3 cellular contexts compared by ENCODE assay signal in the genomic region with DNA sequence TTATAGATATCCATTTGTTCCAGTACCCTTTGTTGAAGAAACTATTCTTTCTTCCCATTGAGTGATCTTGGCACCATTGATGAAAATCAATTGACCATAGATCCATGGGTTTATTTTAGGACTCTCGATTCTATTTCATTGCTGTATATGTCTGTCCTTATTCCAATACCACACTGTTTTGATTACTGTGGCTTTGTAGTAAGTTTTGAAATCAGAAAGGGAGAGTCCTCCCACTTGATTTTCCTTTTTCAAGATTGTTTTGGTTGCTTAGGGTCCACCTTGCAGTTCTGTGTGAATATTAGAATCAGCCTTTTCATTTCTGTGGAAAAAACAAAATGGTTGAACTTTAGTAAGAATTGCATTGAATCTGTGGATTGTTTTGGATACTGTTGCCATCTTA.
TF ChIP-seq lines count a peak whose summit lies in the region.

No MANE protein-coding gene starts in this region.

TF ChIP-seq in GM12878, 131 proteins besides CTCF, POLR2A, EP300 and RAD21:
- TF ChIP-seq ZNF217 (IDR thresholded peaks at IDR 0.05) (0 out of 2 replicates have a peak, but pooled peaks have one; percentile 60), MTA2 (IDR thresholded peaks at IDR 0.05; ENCODE audit: low read depth) (no peak)

TF ChIP-seq in H1, 55 proteins besides CTCF, POLR2A, EP300 and RAD21:
- TF ChIP-seq RFX5 (IDR thresholded peaks at IDR 0.05; ENCODE audit: borderline replicate concordance, low read depth, low read length) = no peak
- TF ChIP-seq KDM1A (IDR thresholded peaks at IDR 0.05; ENCODE audit: borderline replicate concordance, low read length) = 0 out of 2 replicates have a peak, but pooled peaks have one; percentile 12

TF ChIP-seq in WTC11, 78 proteins besides CTCF, POLR2A, EP300 and RAD21:
- no peak for TF ChIP-seq ZNF232 (CRISPR knock-in tag; IDR thresholded peaks at IDR 0.05)
- TF ChIP-seq KAT7 (CRISPR knock-in tag; IDR thresholded peaks at IDR 0.05; ENCODE audit: borderline replicate concordance) = no peak
- TF ChIP-seq, protein P1, sequence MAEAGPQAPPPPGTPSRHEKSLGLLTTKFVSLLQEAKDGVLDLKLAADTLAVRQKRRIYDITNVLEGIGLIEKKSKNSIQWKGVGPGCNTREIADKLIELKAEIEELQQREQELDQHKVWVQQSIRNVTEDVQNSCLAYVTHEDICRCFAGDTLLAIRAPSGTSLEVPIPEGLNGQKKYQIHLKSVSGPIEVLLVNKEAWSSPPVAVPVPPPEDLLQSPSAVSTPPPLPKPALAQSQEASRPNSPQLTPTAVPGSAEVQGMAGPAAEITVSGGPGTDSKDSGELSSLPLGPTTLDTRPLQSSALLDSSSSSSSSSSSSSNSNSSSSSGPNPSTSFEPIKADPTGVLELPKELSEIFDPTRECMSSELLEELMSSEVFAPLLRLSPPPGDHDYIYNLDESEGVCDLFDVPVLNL (CRISPR knock-in tag; IDR thresholded peaks at IDR 0.05; ENCODE audit: borderline replicate concordance, low read depth) = no peak
- TF ChIP-seq FOXJ3 (CRISPR knock-in tag; IDR thresholded peaks at IDR 0.05; ENCODE audit: borderline replicate concordance) = no peak
- TF ChIP-seq ESRRA (CRISPR knock-in tag; IDR thresholded peaks at IDR 0.05; ENCODE audit: borderline replicate concordance) = no peak
- TF ChIP-seq, protein P2, sequence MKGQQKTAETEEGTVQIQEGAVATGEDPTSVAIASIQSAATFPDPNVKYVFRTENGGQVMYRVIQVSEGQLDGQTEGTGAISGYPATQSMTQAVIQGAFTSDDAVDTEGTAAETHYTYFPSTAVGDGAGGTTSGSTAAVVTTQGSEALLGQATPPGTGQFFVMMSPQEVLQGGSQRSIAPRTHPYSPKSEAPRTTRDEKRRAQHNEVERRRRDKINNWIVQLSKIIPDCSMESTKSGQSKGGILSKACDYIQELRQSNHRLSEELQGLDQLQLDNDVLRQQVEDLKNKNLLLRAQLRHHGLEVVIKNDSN (CRISPR knock-in tag; IDR thresholded peaks at IDR 0.05) = no peak
- TF ChIP-seq, protein P3, sequence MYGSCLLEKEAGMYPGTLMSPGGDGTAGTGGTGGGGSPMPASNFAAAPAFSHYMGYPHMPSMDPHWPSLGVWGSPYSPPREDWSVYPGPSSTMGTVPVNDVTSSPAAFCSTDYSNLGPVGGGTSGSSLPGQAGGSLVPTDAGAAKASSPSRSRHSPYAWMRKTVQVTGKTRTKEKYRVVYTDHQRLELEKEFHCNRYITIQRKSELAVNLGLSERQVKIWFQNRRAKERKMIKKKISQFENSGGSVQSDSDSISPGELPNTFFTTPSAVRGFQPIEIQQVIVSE (CRISPR knock-in tag; IDR thresholded peaks at IDR 0.05; ENCODE audit: borderline replicate concordance) = no peak
- no peak for TF ChIP-seq PRRX2 (CRISPR knock-in tag; IDR thresholded peaks at IDR 0.05)
- TF ChIP-seq, protein P4, sequence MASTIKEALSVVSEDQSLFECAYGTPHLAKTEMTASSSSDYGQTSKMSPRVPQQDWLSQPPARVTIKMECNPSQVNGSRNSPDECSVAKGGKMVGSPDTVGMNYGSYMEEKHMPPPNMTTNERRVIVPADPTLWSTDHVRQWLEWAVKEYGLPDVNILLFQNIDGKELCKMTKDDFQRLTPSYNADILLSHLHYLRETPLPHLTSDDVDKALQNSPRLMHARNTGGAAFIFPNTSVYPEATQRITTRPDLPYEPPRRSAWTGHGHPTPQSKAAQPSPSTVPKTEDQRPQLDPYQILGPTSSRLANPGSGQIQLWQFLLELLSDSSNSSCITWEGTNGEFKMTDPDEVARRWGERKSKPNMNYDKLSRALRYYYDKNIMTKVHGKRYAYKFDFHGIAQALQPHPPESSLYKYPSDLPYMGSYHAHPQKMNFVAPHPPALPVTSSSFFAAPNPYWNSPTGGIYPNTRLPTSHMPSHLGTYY (CRISPR knock-in tag; IDR thresholded peaks at IDR 0.05) = no peak
- TF ChIP-seq, protein P5, sequence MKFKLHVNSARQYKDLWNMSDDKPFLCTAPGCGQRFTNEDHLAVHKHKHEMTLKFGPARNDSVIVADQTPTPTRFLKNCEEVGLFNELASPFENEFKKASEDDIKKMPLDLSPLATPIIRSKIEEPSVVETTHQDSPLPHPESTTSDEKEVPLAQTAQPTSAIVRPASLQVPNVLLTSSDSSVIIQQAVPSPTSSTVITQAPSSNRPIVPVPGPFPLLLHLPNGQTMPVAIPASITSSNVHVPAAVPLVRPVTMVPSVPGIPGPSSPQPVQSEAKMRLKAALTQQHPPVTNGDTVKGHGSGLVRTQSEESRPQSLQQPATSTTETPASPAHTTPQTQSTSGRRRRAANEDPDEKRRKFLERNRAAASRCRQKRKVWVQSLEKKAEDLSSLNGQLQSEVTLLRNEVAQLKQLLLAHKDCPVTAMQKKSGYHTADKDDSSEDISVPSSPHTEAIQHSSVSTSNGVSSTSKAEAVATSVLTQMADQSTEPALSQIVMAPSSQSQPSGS (CRISPR knock-in tag; IDR thresholded peaks at IDR 0.05; ENCODE audit: borderline replicate concordance, low read depth) = no peak
- TF ChIP-seq, protein P6, sequence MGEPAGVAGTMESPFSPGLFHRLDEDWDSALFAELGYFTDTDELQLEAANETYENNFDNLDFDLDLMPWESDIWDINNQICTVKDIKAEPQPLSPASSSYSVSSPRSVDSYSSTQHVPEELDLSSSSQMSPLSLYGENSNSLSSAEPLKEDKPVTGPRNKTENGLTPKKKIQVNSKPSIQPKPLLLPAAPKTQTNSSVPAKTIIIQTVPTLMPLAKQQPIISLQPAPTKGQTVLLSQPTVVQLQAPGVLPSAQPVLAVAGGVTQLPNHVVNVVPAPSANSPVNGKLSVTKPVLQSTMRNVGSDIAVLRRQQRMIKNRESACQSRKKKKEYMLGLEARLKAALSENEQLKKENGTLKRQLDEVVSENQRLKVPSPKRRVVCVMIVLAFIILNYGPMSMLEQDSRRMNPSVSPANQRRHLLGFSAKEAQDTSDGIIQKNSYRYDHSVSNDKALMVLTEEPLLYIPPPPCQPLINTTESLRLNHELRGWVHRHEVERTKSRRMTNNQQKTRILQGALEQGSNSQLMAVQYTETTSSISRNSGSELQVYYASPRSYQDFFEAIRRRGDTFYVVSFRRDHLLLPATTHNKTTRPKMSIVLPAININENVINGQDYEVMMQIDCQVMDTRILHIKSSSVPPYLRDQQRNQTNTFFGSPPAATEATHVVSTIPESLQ (CRISPR knock-in tag; IDR thresholded peaks at IDR 0.05) = no peak
- TF ChIP-seq GTF2I (CRISPR knock-in tag; conservative IDR thresholded peaks at IDR 0.05) = no peak
